ENCODE assay signal across 21 cellular contexts in the genomic region with DNA sequence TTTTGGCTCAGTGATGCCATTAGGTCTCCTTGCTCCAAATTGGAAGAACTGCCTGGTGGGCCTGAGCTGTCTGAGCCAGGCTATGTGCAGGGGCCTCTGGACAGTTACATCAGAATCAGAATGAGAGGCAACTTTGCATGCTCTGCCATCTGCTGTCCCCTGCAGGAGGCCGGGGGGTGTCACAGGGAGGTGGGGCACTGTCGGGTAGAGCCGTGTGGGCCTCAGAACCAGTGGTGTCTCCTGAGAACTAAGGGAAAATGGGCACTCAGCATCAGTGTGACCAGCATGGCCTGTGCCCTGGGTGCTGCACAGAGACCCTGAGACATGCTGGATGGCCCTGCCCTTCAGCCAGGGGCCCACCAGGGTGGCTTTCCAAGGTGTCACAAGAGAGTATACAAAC. TPM values are rescaled to one million over a fixed set of nuclear protein-coding genes. Genes with fewer than 3 reads are reported as not detected.
"Had no signal": no experiment of that assay in that cellular context is flagged by ENCODE, and none has a peak within 500 bp of the region (broad histone marks: within the 10 kb centered on the region; RNA-seq: fewer than 3 reads in every experiment).

No MANE protein-coding gene starts in this region.

- H3K27me3 ChIP-seq: SJSA1 had no signal

- H3K36me3 ChIP-seq: SJSA1 had no signal

- H3K9me3 ChIP-seq: SJSA1 had no signal

- FAIRE-seq: HTR-8/SVneo, RCC 7860 had no signal

- H3K27ac Mint-ChIP-seq: IgD-negative memory B cell had no signal

- H3K4me3 ChIP-seq: SJSA1, SK-N-MC had no signal

- H3K4me1 ChIP-seq: SJSA1 had no signal

- H3K4me1 Mint-ChIP-seq: IgD-negative memory B cell had no signal

- H3K4me3 Mint-ChIP-seq: IgD-negative memory B cell had no signal

- H3K27ac ChIP-seq: HL-60, SJSA1, SK-N-MC had no signal

- H3K9me3 Mint-ChIP-seq: IgD-negative memory B cell had no signal

- DNase-seq: KBM-7, MV-4-11, NCI-H1092, NCI-H1105 treated with DMSO at 0.1 percent for 48 hours, NCI-H1417 treated with DMSO at 0.1 percent for 48 hours, NCI-H146, NCI-H1694 treated with DMSO at 0.1 percent for 48 hours, NCI-H1930, NCI-H2081, NCI-H2107, NCI-H2227 treated with DMSO at 0.1 percent for 48 hours, NCI-H526 treated with DMSO at 0.1 percent for 48 hours, NCI-H774, RPMI8226, SHP77 had no signal

RNA-seq across cellular contexts. Expression of gene COL6A1, which starts 47.0 kb away (rescaled TPM):
- polyA plus RNA-seq: IgD-negative memory B cell had no signal
